ENCODE assay signal across 9 cellular contexts in genomic region chr12:51592034-51592705, GRCh38. TPM values are rescaled to one million over a fixed set of nuclear protein-coding genes. Genes with fewer than 3 reads are reported as not detected.
DNase-seq lines count a peak whose midpoint lies in the region; FAIRE-seq and TF ChIP-seq lines count a peak whose summit lies in the region.
"Had no signal": no experiment of that assay in that cellular context is flagged by ENCODE, and none has a peak within 500 bp of the region (broad histone marks: within the 10 kb centered on the region; RNA-seq: fewer than 3 reads in every experiment).

No MANE protein-coding gene starts in this region.

- no peak overlapping the region for H3K27ac ChIP-seq in parathyroid adenoma

- H2AFZ ChIP-seq in parathyroid adenoma: peak overlapping the region; percentile 33

- H3K4me1 ChIP-seq in NT2/D1 (ENCODE audit: insufficient read depth, insufficient read length) (no peaks in the 10 kb centered on the region), parathyroid adenoma (peaks cover 10% of the 10 kb centered on the region)

- no peak for TF ChIP-seq POLR2A in GM12892 (IDR thresholded peaks at IDR 0.05; ENCODE audit: low read depth, low read length)

- H3K4me3 ChIP-seq in NT2/D1 (ENCODE audit: insufficient read length, low read depth) (peak overlapping the region; percentile 89), parathyroid adenoma (ENCODE audit: low read depth, low read length) (no peak overlapping the region)

- DNase-seq in NCI-H2227 (lab: John Stamatoyannopoulos, UW; ENCODE audit: unreplicated experiment) (peak; percentile 9), NCI-H2227 treated with DMSO at 0.1 percent for 48 hours (lab: John Stamatoyannopoulos, UW) (no peak), NT2/D1 (ENCODE audit: low read depth, low spot score) (peak; percentile 25), endothelial cell (ENCODE audit: low spot score) (no peak), SHP77 (lab: John Stamatoyannopoulos, UW) (no peak), GM12892 (ENCODE audit: insufficient read length) (no peak), RCC 7860 (ENCODE audit: low spot score) (no peak)
- DNase-seq: AML-193 had no signal

- H3K4me3 Mint-ChIP-seq in endothelial cell (ENCODE audit: unreplicated experiment): peak overlapping the region; percentile 93

- no peaks in the 10 kb centered on the region for H3K9me3 Mint-ChIP-seq in endothelial cell (ENCODE audit: unreplicated experiment)

- H3K9ac ChIP-seq in NT2/D1 (ENCODE audit: insufficient read length, low read depth) (peak overlapping the region; percentile 61), parathyroid adenoma (no peak overlapping the region)

- peaks cover 12% of the 10 kb centered on the region for H3K4me1 Mint-ChIP-seq in endothelial cell (ENCODE audit: unreplicated experiment)

- H3K36me3 Mint-ChIP-seq in endothelial cell (ENCODE audit: low read depth, unreplicated experiment): peaks cover 9% of the 10 kb centered on the region

- H3K27ac Mint-ChIP-seq in endothelial cell (ENCODE audit: unreplicated experiment): no peak overlapping the region

- H3K27me3 ChIP-seq in NT2/D1 (ENCODE audit: insufficient read depth, insufficient read length): peaks cover 17% of the 10 kb centered on the region
- H3K27me3 ChIP-seq in parathyroid adenoma (ENCODE audit: control insufficient read depth, insufficient read depth, low read length): no peaks in the 10 kb centered on the region

- FAIRE-seq in GM12892 (lab: Jason Lieb, UNC): no peak
- no peak for FAIRE-seq in RCC 7860 (lab: Jason Lieb, UNC)

- H3K27me3 Mint-ChIP-seq in endothelial cell (ENCODE audit: unreplicated experiment): peaks cover 13% of the 10 kb centered on the region

- H3K9me3 ChIP-seq in NT2/D1 (ENCODE audit: insufficient read depth, low read length) (no peaks in the 10 kb centered on the region), parathyroid adenoma (ENCODE audit: control insufficient read depth, low read length) (no peaks in the 10 kb centered on the region)

- TF ChIP-seq CTCF in endothelial cell (IDR thresholded peaks at IDR 0.05; ENCODE audit: unreplicated experiment): no peak
- no peak for TF ChIP-seq CTCF in parathyroid adenoma (IDR thresholded peaks at IDR 0.05)

- H3K36me3 ChIP-seq in NT2/D1 (ENCODE audit: insufficient read depth, insufficient read length, low read length) (no peaks in the 10 kb centered on the region), parathyroid adenoma (ENCODE audit: control insufficient read depth, insufficient read depth, low read length) (no peaks in the 10 kb centered on the region)

- H3K4me2 ChIP-seq in parathyroid adenoma (ENCODE audit: low read length): no peak overlapping the region

- H3K79me2 ChIP-seq in parathyroid adenoma: no peaks in the 10 kb centered on the region

RNA-seq across cellular contexts. Expression of gene SCN8A, which starts 1.1 kb away (rescaled TPM):
- total RNA-seq in endothelial cell (ENCODE audit: unreplicated experiment): 5.0 TPM
- 0.21 TPM for polyA plus RNA-seq in GM12892 (2012; ENCODE audit: missing spikeins)

Comparison
In these comparisons a context has a peak if more than half of its experiments do, and no peak if none do; other contexts are left out.
1. DNase-seq: peak in NCI-H2227 (single experiment) and NT2/D1 (single experiment); none in NCI-H2227 treated with DMSO at 0.1 percent for 48 hours (single experiment), endothelial cell (single experiment), SHP77 (0 of 2), GM12892 (single experiment) and RCC 7860 (single experiment).